Comparison of ENCODE assay signal across 27 cellular contexts in genomic region chr18:58481321-58482180, GRCh38.
"Had no signal": no experiment of that assay in that cellular context is flagged by ENCODE, and none has a peak within 500 bp of the region (broad histone marks: within the 10 kb centered on the region; RNA-seq: fewer than 3 reads in every experiment).

No MANE protein-coding gene starts in this region.

- H3K36me3 Mint-ChIP-seq: activated naive CD8-positive, alpha-beta T cell; brain had no signal

- FAIRE-seq: astrocyte had no signal

- DNase-seq: activated B cell treated with CpG ODN at 0.5 μM for 24 hours; activated CD4-positive, alpha-beta T cell treated with anti-CD3 and anti-CD28 coated beads for 1 hour; activated CD4-positive, alpha-beta T cell treated with anti-CD3 and anti-CD28 coated beads, Interleukin-2, amount 10 ng/mL, durations not matched to agents 24 days and 14 days; activated CD4-positive, alpha-beta T cell treated with anti-CD3 and anti-CD28 coated beads, Interleukin-2, amount 50 U/mL, for 48 hours; activated CD8-positive, alpha-beta memory T cell treated with anti-CD3 and anti-CD28 coated beads for 24 hours; activated gamma-delta T cell; activated naive CD4-positive, alpha-beta T cell treated with anti-CD3 and anti-CD28 coated beads for 36 hours; activated T-cell treated with anti-CD3 and anti-CD28 coated beads for 4 hours; activated T-cell treated with anti-CD3 and anti-CD28 coated beads, Interleukin-2, amount 50 U/mL, for 48 hours; amygdala; Karpas-422; MM.1S; NCI-H1105; NCI-H1436; NCI-H1694 treated with DMSO at 0.1 percent for 48 hours; NCI-H2029 treated with DMSO at 0.1 percent for 48 hours; NCI-H345; NCI-H510A treated with DMSO at 0.1 percent for 48 hours; NCI-H69; PC-9; SHP77 treated with DMSO at 0.1 percent for 48 hours; T-helper 17 cell; T-helper 9 cell had no signal

- H2AFZ ChIP-seq: PC-9 had no signal

- H3K9me3 Mint-ChIP-seq: activated B cell treated with CpG ODN at 0.5 μM for 24 hours; activated CD4-positive, alpha-beta T cell treated with anti-CD3 and anti-CD28 coated beads, Interleukin-2, amount 10 ng/mL, durations not matched to agents 24 days and 14 days; activated naive CD4-positive, alpha-beta T cell treated with anti-CD3 and anti-CD28 coated beads for 36 hours; activated T-helper 17 cell treated with anti-CD3 and anti-CD28 coated beads, Interleukin-2, amount 50 U/mL, for 72 hours had no signal

- H3K4me3 Mint-ChIP-seq: activated B cell treated with CpG ODN at 0.5 μM for 24 hours; activated CD4-positive, alpha-beta T cell treated with anti-CD3 and anti-CD28 coated beads, Interleukin-2, amount 10 ng/mL, durations not matched to agents 24 days and 14 days; activated naive CD4-positive, alpha-beta T cell treated with anti-CD3 and anti-CD28 coated beads for 36 hours; activated naive CD8-positive, alpha-beta T cell; activated T-helper 17 cell treated with anti-CD3 and anti-CD28 coated beads, Interleukin-2, amount 50 U/mL, for 72 hours; brain; T-helper 17 cell had no signal

- H3K4me3 ChIP-seq: PC-9 had no signal

- H3K4me2 ChIP-seq: PC-9 had no signal

- H3K27ac Mint-ChIP-seq: activated B cell treated with CpG ODN at 0.5 μM for 24 hours; activated CD4-positive, alpha-beta T cell treated with anti-CD3 and anti-CD28 coated beads, Interleukin-2, amount 10 ng/mL, durations not matched to agents 24 days and 14 days; activated naive CD4-positive, alpha-beta T cell treated with anti-CD3 and anti-CD28 coated beads for 36 hours; activated naive CD8-positive, alpha-beta T cell; activated T-helper 17 cell treated with anti-CD3 and anti-CD28 coated beads, Interleukin-2, amount 50 U/mL, for 72 hours; brain; T-helper 17 cell had no signal

- H3K27me3 Mint-ChIP-seq: activated T-helper 17 cell treated with anti-CD3 and anti-CD28 coated beads, Interleukin-2, amount 50 U/mL, for 72 hours had no signal

- H3K4me1 Mint-ChIP-seq: activated CD4-positive, alpha-beta T cell treated with anti-CD3 and anti-CD28 coated beads, Interleukin-2, amount 10 ng/mL, durations not matched to agents 24 days and 14 days; activated T-helper 17 cell treated with anti-CD3 and anti-CD28 coated beads, Interleukin-2, amount 50 U/mL, for 72 hours; T-helper 17 cell had no signal

- ATAC-seq: activated T-helper 17 cell treated with anti-CD3 and anti-CD28 coated beads, Interleukin-2, amount 50 U/mL, for 72 hours; T-helper 17 cell had no signal

- H3K27ac ChIP-seq: PC-9 had no signal
